ENCODE assay signal across 9 cellular contexts in the genomic region with DNA sequence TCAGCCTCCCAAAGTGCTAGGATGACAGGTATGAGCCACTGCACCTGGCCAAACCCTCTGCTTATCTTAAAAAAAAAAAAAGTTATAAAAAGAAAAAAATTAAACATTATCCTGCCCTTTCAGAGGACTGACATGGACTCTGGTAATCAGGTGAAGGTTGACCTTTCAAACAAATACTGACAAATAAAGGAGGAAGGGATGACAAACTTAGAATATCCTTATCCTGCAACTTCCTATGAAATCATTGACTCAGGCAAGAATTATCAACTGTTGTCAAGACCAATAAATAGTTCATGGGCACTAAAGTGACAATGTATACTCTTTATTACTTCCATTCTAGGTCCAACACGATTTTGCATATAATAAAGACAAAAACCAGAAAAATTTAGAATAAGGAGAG.
"Had no signal": no experiment of that assay in that cellular context is flagged by ENCODE, and none has a peak within 500 bp of the region (broad histone marks: within the 10 kb centered on the region; RNA-seq: fewer than 3 reads in every experiment).

No MANE protein-coding gene starts in this region.

- H3K9ac ChIP-seq: GM23248 had no signal

- H3K4me1 ChIP-seq: HAP-1 had no signal

- H2AFZ ChIP-seq: GM23248 had no signal

- H3K36me3 ChIP-seq: HAP-1 had no signal

- H3K27ac ChIP-seq: GM23248, HL-60 had no signal

- DNase-seq: GM23248, GOT3, H7, HFFc6, KBM-7 had no signal

- ATAC-seq: HCT116, HepG2 had no signal

- H3K4me3 ChIP-seq: GM23248, HAP-1 had no signal

- H3K9me3 ChIP-seq: HAP-1 had no signal
